In genomic region chr19:38287604-38288003, GRCh38 we compare ENCODE assay signal across 19 cellular contexts. TPM values are rescaled to one million over a fixed set of nuclear protein-coding genes. Genes with fewer than 3 reads are reported as not detected.
DNase-seq lines count a peak whose midpoint lies in the region; ATAC-seq and TF ChIP-seq lines count a peak whose summit lies in the region.
"Had no signal": no experiment of that assay in that cellular context is flagged by ENCODE, and none has a peak within 500 bp of the region (broad histone marks: within the 10 kb centered on the region; RNA-seq: fewer than 3 reads in every experiment).

No MANE protein-coding gene starts in this region.

- no peak overlapping the region for H3K4me3 ChIP-seq in endodermal cell (ENCODE audit: low read length)
- H3K4me3 ChIP-seq in A673 (ENCODE audit: low read depth, low read length, poor library complexity, severe bottlenecking): no peak overlapping the region
- H3K4me3 ChIP-seq: BLaER1, heart right ventricle, SJSA1, smooth muscle cell, tibial nerve had no signal

- no peak overlapping the region for H3K9ac ChIP-seq in endodermal cell (ENCODE audit: extremely low read depth, low read length, poor library complexity, severe bottlenecking)
- H3K9ac ChIP-seq: BLaER1 had no signal

- H3K27me3 Mint-ChIP-seq in endodermal cell (ENCODE audit: insufficient read depth): no peaks in the 10 kb centered on the region
- H3K27me3 Mint-ChIP-seq: activated naive CD8-positive, alpha-beta T cell treated with anti-CD3 and anti-CD28 coated beads for 36 hours had no signal

- peaks cover under 1% of the 10 kb centered on the region for H3K4me1 Mint-ChIP-seq in endodermal cell

- TF ChIP-seq CTCF in endodermal cell (conservative IDR thresholded peaks at IDR 0.05) (no peak), A673 (conservative IDR thresholded peaks at IDR 0.05; ENCODE audit: low read depth, low read length) (no peak)

- CTCF ChIA-PET in A673 (lab: Charles Lee): no interaction called here

- H3K27me3 ChIP-seq in endodermal cell (ENCODE audit: control insufficient read depth, insufficient read depth, low read length, poor library complexity, severe bottlenecking) (no peaks in the 10 kb centered on the region), A673 (replicated peaks; ENCODE audit: insufficient read depth, low read depth, low read length, poor library complexity) (no peaks in the 10 kb centered on the region)
- H3K27me3 ChIP-seq: BLaER1, heart right ventricle, SJSA1, tibial nerve had no signal

- H3K4me1 ChIP-seq in endodermal cell (ENCODE audit: control insufficient read depth, insufficient read depth, low read length) (no peaks in the 10 kb centered on the region), A673 (ENCODE audit: insufficient read depth, low read length, poor library complexity, severe bottlenecking) (no peaks in the 10 kb centered on the region)

- no peak overlapping the region for H3K4me3 Mint-ChIP-seq in endodermal cell
- H3K4me3 Mint-ChIP-seq: activated CD8-positive, alpha-beta T cell treated with anti-CD3 and anti-CD28 coated beads, Interleukin-2, amount 10 ng/mL, durations not matched to agents 7 days and 5 days; activated naive CD8-positive, alpha-beta T cell treated with anti-CD3 and anti-CD28 coated beads for 36 hours; activated T-cell treated with anti-CD3 and anti-CD28 coated beads, Interleukin-2, amount 50 U/mL, for 72 hours had no signal

- no peak overlapping the region for H3K27ac Mint-ChIP-seq in endodermal cell
- H3K27ac Mint-ChIP-seq: activated CD8-positive, alpha-beta T cell treated with anti-CD3 and anti-CD28 coated beads, Interleukin-2, amount 10 ng/mL, durations not matched to agents 7 days and 5 days; activated naive CD8-positive, alpha-beta T cell treated with anti-CD3 and anti-CD28 coated beads for 36 hours; activated T-cell treated with anti-CD3 and anti-CD28 coated beads, Interleukin-2, amount 50 U/mL, for 72 hours had no signal

- peak overlapping the region; percentile 63 for H3K27ac ChIP-seq in endodermal cell (ENCODE audit: low read depth, low read length)
- no peak overlapping the region for H3K27ac ChIP-seq in A673 (ENCODE audit: low read depth, low read length, poor library complexity, severe bottlenecking)
- H3K27ac ChIP-seq: BLaER1, SJSA1 had no signal

- H3K9me3 ChIP-seq in endodermal cell (ENCODE audit: control insufficient read depth, low read length) (no peaks in the 10 kb centered on the region), A673 (ENCODE audit: low read depth, low read length, poor library complexity, severe bottlenecking) (no peaks in the 10 kb centered on the region)
- H3K9me3 ChIP-seq: BLaER1, heart right ventricle, SJSA1, tibial nerve had no signal

- H3K36me3 ChIP-seq in endodermal cell (ENCODE audit: control insufficient read depth, insufficient read depth, low read length) (peaks cover 72% of the 10 kb centered on the region), A673 (ENCODE audit: insufficient read depth, low read length, poor library complexity, severe bottlenecking) (no peaks in the 10 kb centered on the region)
- H3K36me3 ChIP-seq: SJSA1 had no signal

- DNase-seq in Kasumi-1 (lab: John Stamatoyannopoulos, UW) (peak; percentile 85 to 92), SKM-1 (lab: John Stamatoyannopoulos, UW; ENCODE audit: unreplicated experiment) (peak; percentile 31), endodermal cell (no peak), retina (peak; percentile 33), H4 (ENCODE audit: low spot score) (no peak), A673 (ENCODE audit: low spot score) (no peak), NCI-H1092 (lab: John Stamatoyannopoulos, UW) (no peak)
- DNase-seq: activated CD8-positive, alpha-beta T cell treated with anti-CD3 and anti-CD28 coated beads, Interleukin-2, amount 10 ng/mL, durations not matched to agents 7 days and 5 days; activated naive CD8-positive, alpha-beta T cell treated with anti-CD3 and anti-CD28 coated beads for 36 hours; activated T-cell treated with anti-CD3 and anti-CD28 coated beads, Interleukin-2, amount 50 U/mL, for 72 hours; heart right ventricle; mesendoderm; NCI-H2171 treated with DMSO at 0.1 percent for 48 hours; occipital lobe had no signal

- H3K9me3 Mint-ChIP-seq in endodermal cell: no peaks in the 10 kb centered on the region
- H3K9me3 Mint-ChIP-seq: activated naive CD8-positive, alpha-beta T cell treated with anti-CD3 and anti-CD28 coated beads for 36 hours; activated T-cell treated with anti-CD3 and anti-CD28 coated beads, Interleukin-2, amount 50 U/mL, for 72 hours had no signal

- POLR2A ChIA-PET in A673 (lab: Charles Lee; ENCODE audit: low non-redundant PET): no interaction called here

- intact Hi-C loops in A673 (cut with micrococcal nuclease; ENCODE audit: unreplicated experiment): no loop called here

- 91 to 93% methylated on average over 7 to 9 of the region's 9 CpGs for WGBS in endodermal cell (ENCODE audit: insufficient coverage in 1 of 2, insufficient read length in 1 of 2), 2 experiments

- no peak for ATAC-seq in HG02759 (IDR thresholded peaks at IDR 0.05; ENCODE audit: unreplicated experiment)
- ATAC-seq: activated CD8-positive, alpha-beta T cell treated with anti-CD3 and anti-CD28 coated beads, Interleukin-2, amount 10 ng/mL, durations not matched to agents 7 days and 5 days; activated T-cell treated with anti-CD3 and anti-CD28 coated beads, Interleukin-2, amount 50 U/mL, for 72 hours had no signal

- peaks cover 72% of the 10 kb centered on the region for H3K36me3 Mint-ChIP-seq in endodermal cell (ENCODE audit: low read depth)
- H3K36me3 Mint-ChIP-seq: activated naive CD8-positive, alpha-beta T cell treated with anti-CD3 and anti-CD28 coated beads for 36 hours had no signal

- no TSS peak for BruUV-seq in A673 (replicated peaks; lab: Mats Ljungman, UMichigan)

RNA-seq across cellular contexts. Expression of gene C19orf33, which starts 16.4 kb away (rescaled TPM):
- total RNA-seq in endodermal cell (10 to 100 TPM in 1 of 2 donors, 1 to 10 TPM in 1; 2.9 to 13.2 TPM), A673 (2021) (not detected in 2 replicates)
- polyA plus RNA-seq in endodermal cell (2013, experiment 1 of 2): not detected
- not detected for polyA plus RNA-seq in endodermal cell (2013, experiment 2 of 2)
- 2.7 TPM in 1 of 2 replicates, not detected in the other for total RNA-seq in H4 (2014; rRNA removed; shearing (Covaris generic))
- total RNA-seq: activated CD8-positive, alpha-beta T cell treated with anti-CD3 and anti-CD28 coated beads, Interleukin-2, amount 10 ng/mL, durations not matched to agents 7 days and 5 days; activated naive CD8-positive, alpha-beta T cell treated with anti-CD3 and anti-CD28 coated beads for 36 hours; activated T-cell treated with anti-CD3 and anti-CD28 coated beads, Interleukin-2, amount 50 U/mL, for 72 hours; occipital lobe; SJSA1 had no signal

RNA-seq across cellular contexts. Expression of gene SPINT2, which starts 23.2 kb away (rescaled TPM):
- 100 to 1,000 TPM; 415 to 487 TPM for total RNA-seq in endodermal cell
- 136 TPM for polyA plus RNA-seq in endodermal cell (2013, experiment 1 of 2)
- polyA plus RNA-seq in endodermal cell (2013, experiment 2 of 2): 110 TPM
- 1.1 TPM in 1 of 2 replicates, not detected in the other for total RNA-seq in H4 (2014; rRNA removed; shearing (Covaris generic))
- 0.42 TPM in 1 of 2 replicates, not detected in the other for total RNA-seq in A673 (2021)
- total RNA-seq: SJSA1 had no signal

RNA-seq across cellular contexts. Expression of gene YIF1B, which starts 28.1 kb away (rescaled TPM):
- total RNA-seq in endodermal cell (10 to 100 TPM; 68.6 to 74.6 TPM), A673 (2021) (57.6 and 66.2 TPM in 2 replicates)
- 97.3 TPM for polyA plus RNA-seq in endodermal cell (2013, experiment 1 of 2)
- polyA plus RNA-seq in endodermal cell (2013, experiment 2 of 2): 90.6 TPM
- 138 and 146 TPM in 2 replicates for total RNA-seq in H4 (2014; rRNA removed; shearing (Covaris generic))

RNA-seq across cellular contexts. Expression of gene PPP1R14A, which starts 31.4 kb away (rescaled TPM):
- total RNA-seq in endodermal cell (10 to 100 TPM in 1 of 2 donors, 1 to 10 TPM in 1; 8.6 to 13.8 TPM), A673 (2021) (1.1 TPM in 1 of 2 replicates, not detected in the other)
- polyA plus RNA-seq in endodermal cell (2013, experiment 1 of 2): 8.8 TPM
- 7.4 TPM for polyA plus RNA-seq in endodermal cell (2013, experiment 2 of 2)
- total RNA-seq in H4 (2014; rRNA removed; shearing (Covaris generic)): not detected in 2 replicates
- total RNA-seq: activated CD8-positive, alpha-beta T cell treated with anti-CD3 and anti-CD28 coated beads, Interleukin-2, amount 10 ng/mL, durations not matched to agents 7 days and 5 days; activated naive CD8-positive, alpha-beta T cell treated with anti-CD3 and anti-CD28 coated beads for 36 hours; SJSA1 had no signal

RNA-seq across cellular contexts. Expression of gene KCNK6, which starts 32.0 kb away (rescaled TPM):
- total RNA-seq in endodermal cell (1 to 10 TPM; 5.1 to 8.9 TPM), A673 (2021) (0.11 TPM in 1 of 2 replicates, not detected in the other)
- polyA plus RNA-seq in endodermal cell (2013, experiment 1 of 2): 2.2 TPM
- 2.1 TPM for polyA plus RNA-seq in endodermal cell (2013, experiment 2 of 2)
- total RNA-seq in H4 (2014; rRNA removed; shearing (Covaris generic)): 0.04 TPM in 1 of 2 replicates, not detected in the other

Comparison
In these comparisons a context has a peak if more than half of its experiments do, and no peak if none do; other contexts are left out.
1. DNase-seq: peak in Kasumi-1 (2 of 2), SKM-1 (single experiment) and retina (single experiment); none in endodermal cell (single experiment), H4 (single experiment), A673 (single experiment) and NCI-H1092 (single experiment).
2. RNA of gene SPINT2, which starts 23.2 kb away (total RNA-seq): 415 to 487 TPM in endodermal cell; 1.1 TPM in H4 and 0.42 TPM in A673; every median in the first group is over 100 times any median in the second.